ENCODE assay signal across 11 cellular contexts in the genomic region with DNA sequence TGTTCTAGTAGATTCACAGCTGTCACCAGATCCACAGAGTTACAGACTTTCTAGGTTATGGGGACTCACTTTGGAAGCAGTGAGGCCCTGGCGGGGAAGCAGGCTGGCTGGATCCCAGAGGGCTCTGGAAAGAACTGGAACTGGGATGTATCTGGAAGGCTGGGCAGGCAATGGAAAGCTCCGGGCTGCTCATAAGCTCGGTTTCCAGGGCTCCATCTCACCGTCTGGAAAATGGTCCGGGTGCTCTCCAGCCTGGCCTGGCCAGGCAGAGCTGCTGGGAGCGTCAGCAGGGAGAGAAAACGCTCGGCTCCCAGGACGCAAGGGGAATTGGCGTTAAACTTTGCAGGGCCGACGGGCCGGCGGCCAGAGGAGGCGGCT. TPM values are rescaled to one million over a fixed set of nuclear protein-coding genes. Genes with fewer than 3 reads are reported as not detected.
DNase-seq lines count a peak whose midpoint lies in the region; ATAC-seq, FAIRE-seq and TF ChIP-seq lines count a peak whose summit lies in the region.
"Had no signal": no experiment of that assay in that cellular context is flagged by ENCODE, and none has a peak within 500 bp of the region (broad histone marks: within the 10 kb centered on the region; RNA-seq: fewer than 3 reads in every experiment).

No MANE protein-coding gene starts in this region.

- H3K27me3 ChIP-seq in GM23338 (ENCODE audit: insufficient read depth) = peaks cover 65% of the 10 kb centered on the region
- H3K27me3 ChIP-seq in iPS-18a (ENCODE audit: control insufficient read depth, insufficient read depth, low read length) = peaks cover 56% of the 10 kb centered on the region
- peaks cover 33 to 57% (median 44%) of the 10 kb centered on the region in 3 donors for H3K27me3 ChIP-seq in gastrocnemius medialis
- H3K27me3 ChIP-seq in PC-3 (ENCODE audit: low read length) = peaks cover 22% of the 10 kb centered on the region

- FAIRE-seq in HTR-8/SVneo (lab: Jason Lieb, UNC) = no peak

- H2AFZ ChIP-seq in GM23338 = peak overlapping the region; percentile 90
- no peak overlapping the region for H2AFZ ChIP-seq in PC-3 (ENCODE audit: low read length)

- no peak overlapping the region for H3K9ac ChIP-seq in iPS-18a (ENCODE audit: low read length)
- H3K9ac ChIP-seq in PC-3 (ENCODE audit: low read length) = no peak overlapping the region

- H4K20me1 ChIP-seq in GM23338 (replicated peaks; ENCODE audit: insufficient read depth) = peaks cover 10% of the 10 kb centered on the region; the same call in 1 of the 2 replicates
- H4K20me1 ChIP-seq in PC-3 (ENCODE audit: low read length) = no peaks in the 10 kb centered on the region

- peaks cover 35% of the 10 kb centered on the region for H3K27me3 Mint-ChIP-seq in GM23338 (ENCODE audit: insufficient read depth, low read depth, poor library complexity)

- intact Hi-C loops in gastrocnemius medialis (cut with DNase I; ENCODE audit: low total_unique reads) = no loop called here
- intact Hi-C loops in PC-3 (cut with micrococcal nuclease) = no loop called here

- no peaks in the 10 kb centered on the region for H3K36me3 ChIP-seq in GM23338 (ENCODE audit: insufficient read depth)
- H3K36me3 ChIP-seq in iPS-18a (ENCODE audit: control insufficient read depth, low read depth, low read length) = no peaks in the 10 kb centered on the region
- no peaks in the 10 kb centered on the region for H3K36me3 ChIP-seq in gastrocnemius medialis
- no peaks in the 10 kb centered on the region for H3K36me3 ChIP-seq in PC-3 (ENCODE audit: low read depth, low read length)

- DNase-seq in GM23338 (ENCODE audit: low spot score) = no peak
- no peak for DNase-seq in gastrocnemius medialis
- DNase-seq in PC-3 = no peak
- DNase-seq in activated T-cell treated with anti-CD3 and anti-CD28 coated beads, Interleukin-2, amount 50 U/mL, for 48 hours = no peak
- no peak for DNase-seq in COLO829 (ENCODE audit: low spot score)
- DNase-seq in HTR-8/SVneo (ENCODE audit: insufficient read length, low spot score) = no peak
- DNase-seq: activated CD4-positive, alpha-beta T cell treated with anti-CD3 and anti-CD28 coated beads, Interleukin-2, amount 10 ng/mL, durations not matched to agents 7 days and 5 days; mammary epithelial cell had no signal

- in situ Hi-C loops in gastrocnemius medialis (cut with MboI; ENCODE audit: low sequenced_read_pairs in 4 of 4) = no loop called here

- H3K27ac ChIP-seq in GM23338 (ENCODE audit: low read depth) (no peak overlapping the region), iPS-18a (ENCODE audit: low read length) (no peak overlapping the region), gastrocnemius medialis (no peak overlapping the region), PC-3 (ENCODE audit: low read length) (no peak overlapping the region)

- H3K27ac Mint-ChIP-seq in GM23338 = no peak overlapping the region
- H3K27ac Mint-ChIP-seq: activated CD4-positive, alpha-beta T cell treated with anti-CD3 and anti-CD28 coated beads, Interleukin-2, amount 10 ng/mL, durations not matched to agents 7 days and 5 days had no signal

- ATAC-seq in GM23338 = peak; percentile 41; the same call in 2 of the 3 replicates
- peak; percentile 24; the same call in 1 of the 3 replicates for ATAC-seq in SK-N-SH treated with all-trans-retinoic acid at 6 μM for 48 hours
- ATAC-seq in gastrocnemius medialis = no peak
- ATAC-seq in PC-3 = no peak

- peak overlapping the region; percentile 91 for H3K4me2 ChIP-seq in GM23338
- H3K4me2 ChIP-seq in PC-3 (ENCODE audit: low read length) = no peak overlapping the region

- TF ChIP-seq CTCF in GM23338 (conservative IDR thresholded peaks at IDR 0.05; ENCODE audit: low read depth in 2 of 2) (no peak), gastrocnemius medialis (IDR thresholded peaks at IDR 0.05 in 4 of 5, conservative IDR thresholded peaks at IDR 0.05 in 1 of 5) (no peak), PC-3 (conservative IDR thresholded peaks at IDR 0.05; ENCODE audit: low read depth, low read length) (no peak)

- H3K79me2 ChIP-seq in GM23338 (replicated peaks; ENCODE audit: insufficient read depth) = no peaks in the 10 kb centered on the region
- no peaks in the 10 kb centered on the region for H3K79me2 ChIP-seq in PC-3 (ENCODE audit: low read length)

- H3K4me3 ChIP-seq in GM23338 (peak overlapping the region; percentile 85), iPS-18a (ENCODE audit: low read length) (peak overlapping the region; percentile 60), gastrocnemius medialis (peak overlapping the region; percentile 30 to 44 (median 37)), PC-3 (ENCODE audit: low read length) (no peak overlapping the region)

- H3K36me3 Mint-ChIP-seq in GM23338 (ENCODE audit: low read depth) = no peaks in the 10 kb centered on the region

- H3K4me3 Mint-ChIP-seq in GM23338 = peak overlapping the region; percentile 80
- H3K4me3 Mint-ChIP-seq: activated CD4-positive, alpha-beta T cell treated with anti-CD3 and anti-CD28 coated beads, Interleukin-2, amount 10 ng/mL, durations not matched to agents 7 days and 5 days had no signal

- H3F3A ChIP-seq in GM23338 (replicated peaks; ENCODE audit: low read depth) = no peaks in the 10 kb centered on the region
- H3F3A ChIP-seq in PC-3 (ENCODE audit: low read length, unreplicated experiment) = no peaks in the 10 kb centered on the region

- H3K4me1 Mint-ChIP-seq in GM23338 = peaks cover 18% of the 10 kb centered on the region
- H3K4me1 Mint-ChIP-seq: activated CD4-positive, alpha-beta T cell treated with anti-CD3 and anti-CD28 coated beads, Interleukin-2, amount 10 ng/mL, durations not matched to agents 7 days and 5 days had no signal

- H3K4me1 ChIP-seq in GM23338 (ENCODE audit: insufficient read depth) (peaks cover 16% of the 10 kb centered on the region; the same call in 1 of the 2 replicates), iPS-18a (ENCODE audit: control insufficient read depth, low read depth, low read length) (peaks cover 11% of the 10 kb centered on the region), gastrocnemius medialis (peaks cover 0 to 9% of the 10 kb centered on the region in 2 donors), PC-3 (ENCODE audit: insufficient read depth, low read length) (no peaks in the 10 kb centered on the region)

- H3K9me2 ChIP-seq in GM23338 (ENCODE audit: insufficient read depth) = no peaks in the 10 kb centered on the region
- H3K9me2 ChIP-seq in PC-3 (replicated peaks; ENCODE audit: low read length) = no peaks in the 10 kb centered on the region

- H3K9me3 Mint-ChIP-seq in GM23338 = no peaks in the 10 kb centered on the region; the same call in 2 of the 3 replicates
- H3K9me3 Mint-ChIP-seq: activated CD4-positive, alpha-beta T cell treated with anti-CD3 and anti-CD28 coated beads, Interleukin-2, amount 10 ng/mL, durations not matched to agents 7 days and 5 days had no signal

- CTCF ChIA-PET in PC-3 (lab: Charles Lee) = no interaction called here

- POLR2A ChIA-PET in PC-3 (lab: Charles Lee; ENCODE audit: unreplicated experiment) = no interaction called here

- H3K9me3 ChIP-seq in iPS-18a (ENCODE audit: control insufficient read depth, low read depth, low read length) = no peaks in the 10 kb centered on the region
- no peaks in the 10 kb centered on the region for H3K9me3 ChIP-seq in gastrocnemius medialis
- H3K9me3 ChIP-seq in PC-3 (ENCODE audit: low read length) = no peaks in the 10 kb centered on the region

- no TSS peak for BruUV-seq in PC-3 (replicated peaks; lab: Mats Ljungman, UMichigan)

- TF ChIP-seq POLR2A in gastrocnemius medialis (IDR thresholded peaks at IDR 0.05) = no peak

TF ChIP-seq in GM23338, 12 proteins besides CTCF, POLR2A, EP300 and RAD21 (continues in another document):
- TF ChIP-seq NANOG (IDR thresholded peaks at IDR 0.05; ENCODE audit: borderline replicate concordance) = no peak
- no peak for TF ChIP-seq JUNB (IDR thresholded peaks at IDR 0.05; ENCODE audit: unreplicated experiment)
- no peak for TF ChIP-seq STAT1 (IDR thresholded peaks at IDR 0.05; ENCODE audit: unreplicated experiment)
- TF ChIP-seq CREB1 (CRISPR knock-in tag; IDR thresholded peaks at IDR 0.05; ENCODE audit: low read depth) = no peak
- TF ChIP-seq EZH2phosphoT487 (IDR thresholded peaks at IDR 0.05; ENCODE audit: unreplicated experiment) = no peak
- no peak for TF ChIP-seq ZNF114 (CRISPR knock-in tag; IDR thresholded peaks at IDR 0.05)

TF ChIP-seq in SK-N-SH treated with all-trans-retinoic acid at 6 μM for 48 hours, 23 proteins besides CTCF, POLR2A, EP300 and RAD21 (continues in another document):
- TF ChIP-seq ZNF8 (CRISPR knock-in tag; IDR thresholded peaks at IDR 0.05) (no peak), ZFP3 (CRISPR knock-in tag; IDR thresholded peaks at IDR 0.05) (no peak), PATZ1 (CRISPR knock-in tag; IDR thresholded peaks at IDR 0.05; ENCODE audit: borderline replicate concordance) (no peak), TOX (CRISPR knock-in tag; IDR thresholded peaks at IDR 0.05; ENCODE audit: borderline replicate concordance) (no peak), TCF4 (CRISPR knock-in tag; IDR thresholded peaks at IDR 0.05; ENCODE audit: borderline replicate concordance) (no peak)

RNA-seq across cellular contexts. Expression of gene SEZ6L, which starts 0.3 kb away (rescaled TPM):
- total RNA-seq in GM23338 (2014; rRNA removed; shearing (Covaris generic)) = 0.24 TPM in 1 of 2 replicates, not detected in the other
- polyA plus RNA-seq in GM23338 (2016; fragmentation: Nextera tagmentation; extraction: Ambion mirVana) = 0.09 and 0.13 TPM in 2 replicates
- total RNA-seq in gastrocnemius medialis (under 1 TPM in 2 of 4 donors, not detected in 2; 0.10 to 0.13 TPM), PC-3 (2014; rRNA removed) (not detected in 2 replicates)
- total RNA-seq: activated CD4-positive, alpha-beta T cell treated with anti-CD3 and anti-CD28 coated beads, Interleukin-2, amount 10 ng/mL, durations not matched to agents 7 days and 5 days; dermis microvascular lymphatic vessel endothelial cell; mammary epithelial cell had no signal
- polyA plus RNA-seq: mammary epithelial cell had no signal

Comparison
In these comparisons a context has a peak if more than half of its experiments do, and no peak if none do; other contexts are left out.
1. ATAC-seq: peak in GM23338 (single experiment) and SK-N-SH treated with all-trans-retinoic acid at 6 μM for 48 hours (single experiment); none in gastrocnemius medialis (0 of 2) and PC-3 (single experiment).